Comparison of ENCODE assay signal across 18 cellular contexts in genomic region chr2:45790157-45790723, GRCh38.
DNase-seq lines count a peak whose midpoint lies in the region; ATAC-seq and TF ChIP-seq lines count a peak whose summit lies in the region.
"Had no signal": no experiment of that assay in that cellular context is flagged by ENCODE, and none has a peak within 500 bp of the region (broad histone marks: within the 10 kb centered on the region; RNA-seq: fewer than 3 reads in every experiment).

No MANE protein-coding gene starts in this region.

- H3K4me3 ChIP-seq in Karpas-422 (ENCODE audit: low read length) = no peak overlapping the region
- H3K4me3 ChIP-seq in fibroblast of pulmonary artery (replicated peaks; ENCODE audit: low read depth, low read length) = no peak overlapping the region
- no peak overlapping the region for H3K4me3 ChIP-seq in adrenal gland

- H3K9me3 Mint-ChIP-seq in T-cell = no peaks in the 10 kb centered on the region

- H3K27me3 Mint-ChIP-seq in T-cell = no peaks in the 10 kb centered on the region

- CTCF ChIA-PET in T-cell (lab: Charles Lee) = interaction anchor here (1.0 to 1.3 kb wide), 2 partner anchors 11 to 172 kb away, joined by 3 to 5 read pairs; no protein-coding TSS in a partner anchor

- H3K4me2 ChIP-seq in Karpas-422 (ENCODE audit: low read depth, low read length, poor library complexity, severe bottlenecking) = no peak overlapping the region

- POLR2A ChIA-PET in T-cell (lab: Charles Lee) = interaction anchor here in 1 of 2 donors (0.6 kb wide), 1 partner anchor 138 kb away, joined by 4 read pairs; no protein-coding TSS in a partner anchor

- 47 to 65% (median 56%) methylated on average over 7 of the region's 7 CpGs for WGBS in adrenal gland, 4 donors

- DNase-seq in Karpas-422 = no peak
- DNase-seq in fibroblast of pulmonary artery (ENCODE audit: low read depth) = peak; percentile 51
- no peak for DNase-seq in left lobe of liver (ENCODE audit: low spot score)
- DNase-seq in pulmonary artery endothelial cell (ENCODE audit: low read depth, low spot score) = peak; percentile 60
- DNase-seq in adrenal gland = no peak
- DNase-seq in DMS 273 (lab: John Stamatoyannopoulos, UW; ENCODE audit: unreplicated experiment) = no peak
- no peak for DNase-seq in T-cell
- DNase-seq: COR-L47, DMS153, IMR-90, Kasumi-1, NCI-H1105 treated with DMSO at 0.1 percent for 48 hours, NCI-H1694 treated with DMSO at 0.1 percent for 48 hours, NCI-H2107, NCI-H2227 treated with DMSO at 0.1 percent for 48 hours, NCI-H524 had no signal

- H3K27ac ChIP-seq in Karpas-422 (ENCODE audit: low read length) (peak overlapping the region; percentile 65), adrenal gland (peak overlapping the region in 2 of 5 donors; percentile 1 to 4)

- ATAC-seq in left lobe of liver (peak; percentile 47), T-cell (replicated peaks in 1 of 4) (no peak), HG02798 (IDR thresholded peaks at IDR 0.05; ENCODE audit: poor library complexity, unreplicated experiment) (no peak)
- ATAC-seq: Panc1 had no signal

- H3K4me3 Mint-ChIP-seq in T-cell = no peak overlapping the region

- H3K27me3 ChIP-seq in Karpas-422 (ENCODE audit: low read length) (no peaks in the 10 kb centered on the region), adrenal gland (no peaks in the 10 kb centered on the region)

- intact Hi-C loops in adrenal gland (cut with DNase I) = no loop called here

- no peak overlapping the region for H3K9ac ChIP-seq in Karpas-422 (ENCODE audit: low read length)

- H3K4me1 ChIP-seq in Karpas-422 (ENCODE audit: low read length) (peaks cover 64% of the 10 kb centered on the region), adrenal gland (replicated peaks in 1 of 2) (peaks cover 4 to 13% of the 10 kb centered on the region in 2 donors)

- H3K79me2 ChIP-seq in Karpas-422 (ENCODE audit: low read length) = peaks cover 97% of the 10 kb centered on the region

- no peak for TF ChIP-seq POLR2A in adrenal gland (IDR thresholded peaks at IDR 0.05)

- H4K20me1 ChIP-seq in Karpas-422 (ENCODE audit: insufficient read depth, low read depth, low read length) = no peaks in the 10 kb centered on the region

- peaks cover 1 to 11% (median 5%) of the 10 kb centered on the region in 3 donors for H3K4me1 Mint-ChIP-seq in T-cell

- no peaks in the 10 kb centered on the region for H3K9me3 ChIP-seq in Karpas-422 (ENCODE audit: low read length)
- no peaks in the 10 kb centered on the region for H3K9me3 ChIP-seq in adrenal gland (replicated peaks in 1 of 3)

- H3K27ac Mint-ChIP-seq in T-cell = no peak overlapping the region

- no peak for TF ChIP-seq CTCF in fibroblast of pulmonary artery (IDR thresholded peaks at IDR 0.05; ENCODE audit: low read length, missing control alignments)
- no peak for TF ChIP-seq CTCF in adrenal gland (IDR thresholded peaks at IDR 0.05)

- no peak overlapping the region for H2AFZ ChIP-seq in Karpas-422 (ENCODE audit: low read length)

- no peaks in the 10 kb centered on the region for H3K36me3 Mint-ChIP-seq in T-cell

- H3K36me3 ChIP-seq in Karpas-422 (ENCODE audit: insufficient read depth, low read length) (no peaks in the 10 kb centered on the region), adrenal gland (replicated peaks in 1 of 2) (no peaks in the 10 kb centered on the region)

- no peaks in the 10 kb centered on the region for H3K9me2 ChIP-seq in Karpas-422 (replicated peaks; ENCODE audit: insufficient read depth, low read length)

Comparison
In these comparisons a context has a peak if more than half of its experiments do, and no peak if none do; other contexts are left out.
1. DNase-seq: peak in fibroblast of pulmonary artery (single experiment) and pulmonary artery endothelial cell (single experiment); none in Karpas-422 (single experiment), left lobe of liver (single experiment), adrenal gland (0 of 7), DMS 273 (single experiment) and T-cell (0 of 34).